In genomic region chr19:43662487-43662886, GRCh38 we compare ENCODE assay signal across 8 cellular contexts. TPM values are rescaled to one million over a fixed set of nuclear protein-coding genes. Genes with fewer than 3 reads are reported as not detected.
DNase-seq lines count a peak whose midpoint lies in the region; ATAC-seq and TF ChIP-seq lines count a peak whose summit lies in the region.
"Had no signal": no experiment of that assay in that cellular context is flagged by ENCODE, and none has a peak within 500 bp of the region (broad histone marks: within the 10 kb centered on the region; RNA-seq: fewer than 3 reads in every experiment).

No MANE protein-coding gene starts in this region.

- H3K36me3 ChIP-seq in breast epithelium = no peaks in the 10 kb centered on the region
- H3K36me3 ChIP-seq in thyroid gland = no peaks in the 10 kb centered on the region
- peaks cover 0 to 97% of the 10 kb centered on the region in 2 donors for H3K36me3 ChIP-seq in left lung

- H3K36me3 Mint-ChIP-seq in MCF 10A (ENCODE audit: insufficient read depth, unreplicated experiment) = peaks cover 69% of the 10 kb centered on the region

- DNase-seq in MCF 10A (ENCODE audit: unreplicated experiment) (peak; percentile 40), breast epithelium (ENCODE audit: low spot score in 2 of 2) (no peak), cerebellar cortex (ENCODE audit: low spot score) (peak; percentile 40), retinal pigment epithelial cell (ENCODE audit: low read depth) (no peak), thyroid gland (no peak), left lung (no peak)
- DNase-seq: KG1 had no signal

- 90 to 93% methylated on average over 6 of the region's 6 CpGs for WGBS in thyroid gland, 2 donors

- TF ChIP-seq POLR2A in breast epithelium (IDR thresholded peaks at IDR 0.05) (no peak), thyroid gland (IDR thresholded peaks at IDR 0.05) (no peak)

- H3K4me1 ChIP-seq in breast epithelium = no peaks in the 10 kb centered on the region
- peaks cover 2 to 3% of the 10 kb centered on the region in 2 donors for H3K4me1 ChIP-seq in thyroid gland
- H3K4me1 ChIP-seq in left lung = peaks cover 0 to 37% of the 10 kb centered on the region in 2 donors

- no peaks in the 10 kb centered on the region for H3K27me3 Mint-ChIP-seq in MCF 10A (ENCODE audit: insufficient read depth, unreplicated experiment)

- H3K27ac Mint-ChIP-seq in MCF 10A (ENCODE audit: low read depth, unreplicated experiment) = no peak overlapping the region

- TF ChIP-seq CTCF in MCF 10A (IDR thresholded peaks at IDR 0.05; ENCODE audit: unreplicated experiment) (peak; percentile 17), breast epithelium (IDR thresholded peaks at IDR 0.05) (no peak), retinal pigment epithelial cell (conservative IDR thresholded peaks at IDR 0.05; ENCODE audit: low read depth, low read length) (peak; percentile 54), thyroid gland (IDR thresholded peaks at IDR 0.05) (no peak), left lung (IDR thresholded peaks at IDR 0.05) (no peak)

- POLR2A ChIA-PET in MCF 10A (lab: Yijun Ruan, JAX) = interaction anchor here (0.6 kb wide), 1 partner anchor 59 kb away, joined by 3 read pairs; no protein-coding TSS in a partner anchor

- H3K4me1 Mint-ChIP-seq in MCF 10A (ENCODE audit: insufficient read depth, unreplicated experiment) = no peaks in the 10 kb centered on the region

- H3K9me3 ChIP-seq in breast epithelium (no peaks in the 10 kb centered on the region), thyroid gland (no peaks in the 10 kb centered on the region), left lung (peaks cover 0 to 7% of the 10 kb centered on the region in 2 donors)

- H3K4me3 Mint-ChIP-seq in MCF 10A (ENCODE audit: unreplicated experiment) = no peak overlapping the region
- H3K4me3 Mint-ChIP-seq: T-helper 1 cell treated with Interleukin-12 subunit alpha and Interleukin-12 subunit beta and Interleukin-4 antibody, amounts not matched to agents 30 μg/mL and 1 μg/mL, for 36 hours had no signal

- H3K4me3 ChIP-seq in breast epithelium = no peak overlapping the region
- no peak overlapping the region for H3K4me3 ChIP-seq in retinal pigment epithelial cell (ENCODE audit: low read length)
- no peak overlapping the region for H3K4me3 ChIP-seq in thyroid gland (replicated peaks in 1 of 3)
- no peak overlapping the region for H3K4me3 ChIP-seq in left lung

- no peaks in the 10 kb centered on the region for H3K9me3 Mint-ChIP-seq in MCF 10A (ENCODE audit: unreplicated experiment)
- H3K9me3 Mint-ChIP-seq: T-helper 1 cell treated with Interleukin-12 subunit alpha and Interleukin-12 subunit beta and Interleukin-4 antibody, amounts not matched to agents 30 μg/mL and 1 μg/mL, for 36 hours had no signal

- H3K27ac ChIP-seq in breast epithelium = no peak overlapping the region
- no peak overlapping the region for H3K27ac ChIP-seq in thyroid gland
- H3K27ac ChIP-seq in left lung = no peak overlapping the region

- CTCF ChIA-PET in MCF 10A (lab: Yijun Ruan, JAX) = interaction anchor here (0.5 to 3.1 kb wide), 7 partner anchors 10 to 108 kb away, joined by 3 to 14 read pairs (median 4); no protein-coding TSS in a partner anchor

- no peak for ATAC-seq in left lung

- intact Hi-C loops in MCF 10A (cut with micrococcal nuclease) (loop anchor here (10.0 kb wide), 1 partner anchor 128 kb away; the partner anchor contains the start of gene ZNF575), breast epithelium (cut with DNase I; ENCODE audit: low total_unique reads) (loop anchor here (5.0 kb wide), 1 partner anchor 1585 kb away; the partner anchor contains the start of gene ZNF574), thyroid gland (cut with DNase I) (no loop called here), left lung (cut with DNase I) (no loop called here)

- H3K27me3 ChIP-seq in breast epithelium (no peaks in the 10 kb centered on the region), thyroid gland (no peaks in the 10 kb centered on the region), left lung (no peaks in the 10 kb centered on the region)

- no TSS peak for BruUV-seq in MCF 10A (replicated peaks; lab: Mats Ljungman, UMichigan)

RNA-seq across cellular contexts. Expression of gene PLAUR, which starts 7.5 kb away (rescaled TPM):
- total RNA-seq in MCF 10A (2022) (14.0 and 32.2 TPM in 2 replicates), breast epithelium (10 to 100 TPM; 13.3 to 61.0 (median 21.3) TPM), thyroid gland (10 to 100 TPM in 1 of 4 donors, 1 to 10 TPM in 3; 2.4 to 21.1 (median 4.5) TPM), left lung (100 to 1,000 TPM in 1 of 2 donors, 10 to 100 TPM in 1; 76.5 to 119 TPM)

RNA-seq across cellular contexts. Expression of gene CADM4, which starts 22.8 kb away (rescaled TPM):
- total RNA-seq in MCF 10A (2022) = 3.2 and 3.8 TPM in 2 replicates
- total RNA-seq in breast epithelium = 10 to 100 TPM in 2 of 3 donors, 1 to 10 TPM in 1; 2.1 to 20.8 (median 18.0) TPM
- 10 to 100 TPM in 1 of 4 donors, 1 to 10 TPM in 3; 2.3 to 11.9 (median 3.4) TPM for total RNA-seq in thyroid gland
- total RNA-seq in left lung = 10 to 100 TPM in 1 of 2 donors, 1 to 10 TPM in 1; 4.7 to 12.1 TPM

RNA-seq across cellular contexts. Expression of gene ZNF428, which starts 43.1 kb away (rescaled TPM):
- 18.6 and 23.3 TPM in 2 replicates for total RNA-seq in MCF 10A (2022)
- 10 to 100 TPM; 24.7 to 31.1 (median 28.2) TPM for total RNA-seq in breast epithelium
- 10 to 100 TPM; 28.9 to 61.5 (median 33.5) TPM for total RNA-seq in thyroid gland
- 10 to 100 TPM; 24.7 to 41.5 TPM for total RNA-seq in left lung

RNA-seq across cellular contexts. Expression of gene SRRM5, which starts 50.6 kb away (rescaled TPM):
- total RNA-seq in MCF 10A (2022) = 0.28 and 0.88 TPM in 2 replicates
- 1 to 10 TPM in 1 of 3 donors, under 1 TPM in 2; 0.32 to 1.6 (median 0.33) TPM for total RNA-seq in breast epithelium
- total RNA-seq in thyroid gland = 1 to 10 TPM in 1 of 4 donors, under 1 TPM in 2, not detected in 1; 0.27 to 1.5 (median 0.59) TPM
- under 1 TPM; 0.10 to 0.32 TPM for total RNA-seq in left lung

RNA-seq across cellular contexts. Expression of gene IRGC, which starts 53.4 kb away (rescaled TPM):
- total RNA-seq in MCF 10A (2022) (not detected in 2 replicates), breast epithelium (not detected), thyroid gland (1 to 10 TPM in 1 of 4 donors, not detected in 3; 1.1 TPM), left lung (not detected)

Comparison
In these comparisons a context has a peak if more than half of its experiments do, and no peak if none do; other contexts are left out.
1. DNase-seq: peak in MCF 10A (single experiment) and cerebellar cortex (single experiment); none in breast epithelium (0 of 2), retinal pigment epithelial cell (single experiment), thyroid gland (0 of 2) and left lung (0 of 2).
2. CTCF ChIP-seq: peak in MCF 10A (single experiment) and retinal pigment epithelial cell (single experiment); none in breast epithelium (0 of 3), thyroid gland (0 of 6) and left lung (0 of 2).
3. intact Hi-C loops: an anchor here in MCF 10A (10.0 kb wide) and breast epithelium (5.0 kb wide); none called in thyroid gland and left lung.